ENCODE assay signal across 10 cellular contexts in the genomic region with DNA sequence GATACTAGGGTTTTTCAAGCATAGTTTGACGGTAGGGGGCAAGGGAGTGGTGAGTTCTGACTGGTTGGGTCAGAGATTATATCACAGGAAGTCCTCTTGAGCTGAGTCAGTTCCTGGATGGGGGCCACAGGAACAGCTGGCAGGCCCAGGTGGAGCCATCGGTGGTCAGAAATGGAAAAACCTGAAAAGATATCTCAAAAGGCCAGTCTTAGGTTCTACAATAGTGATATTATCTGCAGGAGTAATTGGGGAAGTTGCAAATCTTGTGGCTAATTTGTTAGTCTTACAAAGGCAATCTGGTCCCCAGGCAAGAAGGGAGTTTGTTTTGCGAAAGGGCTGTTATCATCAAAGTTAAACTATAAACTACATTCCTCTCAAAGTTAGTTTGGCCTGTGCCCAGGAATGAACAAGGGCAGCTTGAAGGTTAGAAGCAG.
DNase-seq lines count a peak whose midpoint lies in the region; ATAC-seq lines count a peak whose summit lies in the region.
"Had no signal": no experiment of that assay in that cellular context is flagged by ENCODE, and none has a peak within 500 bp of the region (broad histone marks: within the 10 kb centered on the region; RNA-seq: fewer than 3 reads in every experiment).

No MANE protein-coding gene starts in this region.

- POLR2A ChIA-PET in activated CD4-positive, alpha-beta T cell treated with anti-CD3 and anti-CD28 coated beads for 36 hours (lab: Charles Lee), result no interaction called here

- peaks cover 3% of the 10 kb centered on the region for H3K4me1 Mint-ChIP-seq in activated CD4-positive, alpha-beta T cell treated with anti-CD3 and anti-CD28 coated beads for 36 hours
- H3K4me1 Mint-ChIP-seq in activated T-helper 17 cell treated with anti-CD3 and anti-CD28 coated beads, Interleukin-2, amount 50 U/mL, for 72 hours, result no peaks in the 10 kb centered on the region
- no peaks in the 10 kb centered on the region for H3K4me1 Mint-ChIP-seq in stimulated activated memory B cell treated with anti-CD40 and anti-IgM and Interleukin-4, amounts not matched to agents 10 μg/mL and 1 μg/mL and 100 μg/mL, for 72 hours
- H3K4me1 Mint-ChIP-seq in activated T-helper 1 cell treated with anti-CD3 and anti-CD28 coated beads, Interleukin-12 subunit alpha, Interleukin-12 subunit beta, Interleukin-2, Interleukin-4 antibody, amounts not matched to agents 30 ng/mL and 10 ng/mL and 1 ng/mL, durations not matched to agents 14 hours and 24 hours and 36 hours (ENCODE audit: low read depth), result no peaks in the 10 kb centered on the region

- no peaks in the 10 kb centered on the region for H3K9me3 Mint-ChIP-seq in activated CD4-positive, alpha-beta T cell treated with anti-CD3 and anti-CD28 coated beads for 36 hours (ENCODE audit: low read depth)
- no peaks in the 10 kb centered on the region for H3K9me3 Mint-ChIP-seq in activated T-helper 17 cell treated with anti-CD3 and anti-CD28 coated beads, Interleukin-2, amount 50 U/mL, for 72 hours
- H3K9me3 Mint-ChIP-seq in stimulated activated memory B cell treated with anti-CD40 and anti-IgM and Interleukin-4, amounts not matched to agents 10 μg/mL and 1 μg/mL and 100 μg/mL, for 72 hours, result no peaks in the 10 kb centered on the region
- no peaks in the 10 kb centered on the region for H3K9me3 Mint-ChIP-seq in activated T-helper 1 cell treated with anti-CD3 and anti-CD28 coated beads, Interleukin-12 subunit alpha, Interleukin-12 subunit beta, Interleukin-2, Interleukin-4 antibody, amounts not matched to agents 30 ng/mL and 10 ng/mL and 1 ng/mL, durations not matched to agents 14 hours and 24 hours and 36 hours
- H3K9me3 Mint-ChIP-seq: activated naive CD4-positive, alpha-beta T cell treated with anti-CD3 and anti-CD28 coated beads, Interleukin-2, amount 50 U/mL, for 72 hours had no signal

- no peaks in the 10 kb centered on the region for H3K36me3 Mint-ChIP-seq in activated CD4-positive, alpha-beta T cell treated with anti-CD3 and anti-CD28 coated beads for 36 hours (ENCODE audit: low read depth)
- H3K36me3 Mint-ChIP-seq in activated T-helper 17 cell treated with anti-CD3 and anti-CD28 coated beads, Interleukin-2, amount 50 U/mL, for 72 hours (ENCODE audit: low read depth), result no peaks in the 10 kb centered on the region
- H3K36me3 Mint-ChIP-seq in stimulated activated memory B cell treated with anti-CD40 and anti-IgM and Interleukin-4, amounts not matched to agents 10 μg/mL and 1 μg/mL and 100 μg/mL, for 72 hours, result no peaks in the 10 kb centered on the region
- no peaks in the 10 kb centered on the region for H3K36me3 Mint-ChIP-seq in activated T-helper 1 cell treated with anti-CD3 and anti-CD28 coated beads, Interleukin-12 subunit alpha, Interleukin-12 subunit beta, Interleukin-2, Interleukin-4 antibody, amounts not matched to agents 30 ng/mL and 10 ng/mL and 1 ng/mL, durations not matched to agents 14 hours and 24 hours and 36 hours (ENCODE audit: low read depth)
- H3K36me3 Mint-ChIP-seq: activated naive CD4-positive, alpha-beta T cell treated with anti-CD3 and anti-CD28 coated beads, Interleukin-2, amount 50 U/mL, for 72 hours had no signal

- no peak for ATAC-seq in activated CD4-positive, alpha-beta T cell treated with anti-CD3 and anti-CD28 coated beads for 36 hours
- peak; percentile 76 for ATAC-seq in HG03442 (IDR thresholded peaks at IDR 0.05; ENCODE audit: unreplicated experiment)
- peak; percentile 43 for ATAC-seq in activated T-helper 17 cell treated with anti-CD3 and anti-CD28 coated beads, Interleukin-2, amount 50 U/mL, for 72 hours (replicated peaks)
- ATAC-seq in stimulated activated memory B cell treated with anti-CD40 and anti-IgM and Interleukin-4, amounts not matched to agents 10 μg/mL and 1 μg/mL and 100 μg/mL, for 72 hours, result peak; percentile 31
- ATAC-seq: K562 had no signal

- DNase-seq in activated CD4-positive, alpha-beta T cell treated with anti-CD3 and anti-CD28 coated beads for 36 hours, result peak; percentile 4
- DNase-seq in activated CD4-positive, alpha-beta T cell treated with anti-CD3 and anti-CD28 coated beads, Interleukin-2, amount 50 U/mL, for 4 hours, result no peak
- DNase-seq in AG20443 (ENCODE audit: low spot score) (no peak), iPS-NIHi7 (ENCODE audit: extremely low spot score) (no peak)
- DNase-seq in activated T-helper 1 cell treated with anti-CD3 and anti-CD28 coated beads, Interleukin-12 subunit alpha, Interleukin-12 subunit beta, Interleukin-2, Interleukin-4 antibody, amounts not matched to agents 30 ng/mL and 10 ng/mL and 1 ng/mL, durations not matched to agents 14 hours and 24 hours and 36 hours (ENCODE audit: low spot score), result no peak

- intact Hi-C loops in activated CD4-positive, alpha-beta T cell treated with anti-CD3 and anti-CD28 coated beads for 36 hours (cut with DNase I, micrococcal nuclease), result no loop called here
- intact Hi-C loops in activated T-helper 1 cell treated with anti-CD3 and anti-CD28 coated beads, Interleukin-12 subunit alpha, Interleukin-12 subunit beta, Interleukin-2, Interleukin-4 antibody, amounts not matched to agents 30 ng/mL and 10 ng/mL and 1 ng/mL, durations not matched to agents 14 hours and 24 hours and 36 hours (cut with micrococcal nuclease), result no loop called here

- H3K27ac Mint-ChIP-seq in activated CD4-positive, alpha-beta T cell treated with anti-CD3 and anti-CD28 coated beads for 36 hours, result no peak overlapping the region
- H3K27ac Mint-ChIP-seq in activated T-helper 17 cell treated with anti-CD3 and anti-CD28 coated beads, Interleukin-2, amount 50 U/mL, for 72 hours, result no peak overlapping the region
- no peak overlapping the region for H3K27ac Mint-ChIP-seq in stimulated activated memory B cell treated with anti-CD40 and anti-IgM and Interleukin-4, amounts not matched to agents 10 μg/mL and 1 μg/mL and 100 μg/mL, for 72 hours
- no peak overlapping the region for H3K27ac Mint-ChIP-seq in activated T-helper 1 cell treated with anti-CD3 and anti-CD28 coated beads, Interleukin-12 subunit alpha, Interleukin-12 subunit beta, Interleukin-2, Interleukin-4 antibody, amounts not matched to agents 30 ng/mL and 10 ng/mL and 1 ng/mL, durations not matched to agents 14 hours and 24 hours and 36 hours

- CTCF ChIA-PET in activated CD4-positive, alpha-beta T cell treated with anti-CD3 and anti-CD28 coated beads for 36 hours (lab: Charles Lee), result no interaction called here

- H3K27me3 Mint-ChIP-seq in activated CD4-positive, alpha-beta T cell treated with anti-CD3 and anti-CD28 coated beads for 36 hours, result no peaks in the 10 kb centered on the region
- no peaks in the 10 kb centered on the region for H3K27me3 Mint-ChIP-seq in activated T-helper 17 cell treated with anti-CD3 and anti-CD28 coated beads, Interleukin-2, amount 50 U/mL, for 72 hours
- no peaks in the 10 kb centered on the region for H3K27me3 Mint-ChIP-seq in stimulated activated memory B cell treated with anti-CD40 and anti-IgM and Interleukin-4, amounts not matched to agents 10 μg/mL and 1 μg/mL and 100 μg/mL, for 72 hours
- H3K27me3 Mint-ChIP-seq in activated T-helper 1 cell treated with anti-CD3 and anti-CD28 coated beads, Interleukin-12 subunit alpha, Interleukin-12 subunit beta, Interleukin-2, Interleukin-4 antibody, amounts not matched to agents 30 ng/mL and 10 ng/mL and 1 ng/mL, durations not matched to agents 14 hours and 24 hours and 36 hours (ENCODE audit: insufficient read depth), result no peaks in the 10 kb centered on the region

- no peak overlapping the region for H3K4me3 Mint-ChIP-seq in activated CD4-positive, alpha-beta T cell treated with anti-CD3 and anti-CD28 coated beads for 36 hours
- H3K4me3 Mint-ChIP-seq in activated T-helper 17 cell treated with anti-CD3 and anti-CD28 coated beads, Interleukin-2, amount 50 U/mL, for 72 hours, result no peak overlapping the region
- H3K4me3 Mint-ChIP-seq in stimulated activated memory B cell treated with anti-CD40 and anti-IgM and Interleukin-4, amounts not matched to agents 10 μg/mL and 1 μg/mL and 100 μg/mL, for 72 hours, result no peak overlapping the region
- H3K4me3 Mint-ChIP-seq in activated T-helper 1 cell treated with anti-CD3 and anti-CD28 coated beads, Interleukin-12 subunit alpha, Interleukin-12 subunit beta, Interleukin-2, Interleukin-4 antibody, amounts not matched to agents 30 ng/mL and 10 ng/mL and 1 ng/mL, durations not matched to agents 14 hours and 24 hours and 36 hours, result no peak overlapping the region
